ENCODE assay signal across 8 cellular contexts in the genomic region with DNA sequence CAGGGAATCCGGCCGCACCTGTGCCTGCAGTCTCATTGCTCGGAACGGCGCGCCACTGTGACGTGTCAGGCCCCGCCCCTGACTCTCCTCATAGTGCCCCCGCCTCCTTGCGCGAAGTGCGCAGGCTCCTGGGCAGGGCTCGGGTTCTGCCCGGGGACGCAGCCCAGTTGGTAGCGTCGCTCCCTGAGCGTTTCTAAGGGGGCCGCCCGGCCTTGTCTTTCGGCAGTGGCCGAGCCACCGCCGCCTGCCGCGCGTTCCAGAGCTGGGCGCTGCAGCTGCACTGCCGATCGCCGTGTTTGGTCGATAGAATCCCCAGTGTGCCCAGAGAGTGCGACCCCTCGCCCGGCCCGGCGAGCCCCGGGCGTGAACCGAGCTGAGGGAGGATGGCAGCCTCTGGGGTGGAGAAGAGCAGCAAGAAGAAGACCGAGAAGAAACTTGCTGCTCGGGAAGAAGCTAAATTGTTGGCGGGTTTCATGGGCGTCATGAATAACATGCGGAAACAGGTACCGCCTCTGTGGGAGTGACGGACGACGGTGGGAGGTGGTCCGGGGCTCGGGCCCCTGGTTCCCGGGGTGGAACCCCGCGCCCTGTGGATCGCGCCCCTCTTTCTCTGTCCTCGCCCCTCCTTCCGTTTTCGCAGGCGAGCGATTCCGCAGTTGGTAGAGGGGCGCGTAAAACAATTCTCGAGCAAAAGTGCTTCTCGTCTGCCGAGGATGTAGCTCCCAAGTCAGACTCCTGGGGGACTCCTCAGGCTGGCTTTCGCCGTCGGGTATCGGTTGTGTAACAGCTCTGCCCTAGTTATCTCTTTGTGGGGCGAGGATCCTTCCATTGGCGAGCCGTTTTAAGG. TPM values are rescaled to one million over a fixed set of nuclear protein-coding genes. Genes with fewer than 3 reads are reported as not detected.
DNase-seq lines count a peak whose midpoint lies in the region; ATAC-seq and TF ChIP-seq lines count a peak whose summit lies in the region.

TSS of gene KLHL7 (plus strand) at position 142 of the 847 bp plus-strand sequence. CDS start at position 384, 242 bp downstream.

- H3K4me1 ChIP-seq in right atrium auricular region: peaks cover 0 to 41% of the 10 kb centered on the region in 2 donors
- H3K4me1 ChIP-seq in uterus: peaks cover 0 to 9% of the 10 kb centered on the region in 2 donors

- intact Hi-C loops in uterus (cut with DNase I; ENCODE audit: low total_unique reads): no loop called here

- DNase-seq in NCI-H187 (lab: John Stamatoyannopoulos, UW) (peak; percentile 90 to 92), T-helper 2 cell (peak; percentile 88 to 96 (median 94)), anterior cingulate cortex (lab: John Stamatoyannopoulos, UW) (peak; percentile 57 to 98 (median 93)), right atrium auricular region (ENCODE audit: low spot score) (peak; percentile 97), pulmonary artery endothelial cell (ENCODE audit: low read depth, low spot score) (peak; percentile 68), uterus (peak; percentile 95)

- peak; percentile 92 to 94 for TF ChIP-seq POLR2A in uterus (IDR thresholded peaks at IDR 0.05)

- peak within 1 kb of the TSS; percentile 94 for H3K4me3 ChIP-seq in right atrium auricular region
- peak within 1 kb of the TSS; percentile 86 to 92 for H3K4me3 ChIP-seq in uterus

- TF ChIP-seq CTCF in right atrium auricular region (IDR thresholded peaks at IDR 0.05) (no peak), uterus (IDR thresholded peaks at IDR 0.05) (peak in 2 of 4 experiments; percentile 10 to 16)

- ATAC-seq in GM18498 (IDR thresholded peaks at IDR 0.05; ENCODE audit: unreplicated experiment): peak; percentile 98
- ATAC-seq in HG02938 (IDR thresholded peaks at IDR 0.05; ENCODE audit: unreplicated experiment): peak; percentile 88

- H3K36me3 ChIP-seq in right atrium auricular region: no peaks in the 10 kb centered on the region
- no peaks in the 10 kb centered on the region for H3K36me3 ChIP-seq in uterus

- no peaks in the 10 kb centered on the region for H3K9me3 ChIP-seq in right atrium auricular region
- H3K9me3 ChIP-seq in uterus: no peaks in the 10 kb centered on the region

- H3K27ac ChIP-seq in right atrium auricular region (peak within 1 kb of the TSS; percentile 91 to 96), uterus (peak within 1 kb of the TSS; percentile 90 to 92)

- H3K27me3 ChIP-seq in right atrium auricular region (no peaks in the 10 kb centered on the region), uterus (no peaks in the 10 kb centered on the region)

RNA-seq across cellular contexts. Expression of gene KLHL7, which starts in this region (rescaled TPM):
- total RNA-seq in right atrium auricular region: 10 to 100 TPM; 37.3 to 87.6 TPM
- total RNA-seq in pulmonary artery endothelial cell: 34.2 and 37.7 TPM in 2 replicates
- total RNA-seq in uterus: 100 to 1,000 TPM in 1 of 4 donors, 10 to 100 TPM in 3; 12.0 to 136 (median 45.1) TPM

Comparison
In these comparisons a context has a peak if more than half of its experiments do, and no peak if none do; other contexts are left out.
1. Peak in every context shown above with its lines: DNase-seq, ATAC-seq, H3K4me3 ChIP-seq and H3K27ac ChIP-seq.